8 cellular contexts compared by ENCODE assay signal in the genomic region with DNA sequence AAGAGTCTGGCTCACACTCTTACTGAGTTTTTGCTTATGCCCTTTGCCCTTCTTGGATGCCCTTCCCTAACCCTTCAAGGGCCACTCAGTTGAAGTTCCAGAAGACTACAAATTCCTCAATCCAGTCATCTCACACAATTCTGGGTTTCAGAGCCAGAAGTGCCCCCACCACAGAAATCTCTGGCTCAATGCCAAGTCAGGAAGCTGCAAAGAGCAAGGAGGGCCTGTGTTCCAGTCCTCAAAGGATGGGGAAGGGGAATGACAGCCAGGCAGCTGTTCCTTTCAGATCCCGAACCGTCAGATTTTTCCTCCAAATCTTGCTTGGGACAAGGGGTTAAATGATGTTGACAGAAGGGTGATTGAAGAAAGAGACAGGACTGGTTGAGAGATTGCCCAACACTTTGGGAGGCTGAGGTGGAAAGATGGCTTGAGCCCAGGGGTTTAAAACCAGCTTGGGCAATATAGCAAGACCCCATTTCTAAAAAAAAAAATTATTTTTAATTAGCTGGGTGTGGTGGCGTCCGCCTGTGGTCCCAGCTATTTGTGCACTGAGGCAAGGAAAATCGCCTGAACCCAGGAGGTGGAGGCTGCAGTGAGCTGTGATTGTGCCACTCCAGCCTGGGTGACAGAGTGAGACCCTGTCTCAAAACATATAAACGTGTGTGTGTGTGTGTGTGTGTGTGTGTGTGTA. TPM values are rescaled to one million over a fixed set of nuclear protein-coding genes. Genes with fewer than 3 reads are reported as not detected.
DNase-seq lines count a peak whose midpoint lies in the region; ATAC-seq and TF ChIP-seq lines count a peak whose summit lies in the region.

No MANE protein-coding gene starts in this region.

- H3K36me3 ChIP-seq in DND-41 (ENCODE audit: insufficient read depth, low read length) (peaks cover 14% of the 10 kb centered on the region; the same call in 1 of the 2 replicates), neural progenitor cell (no peaks in the 10 kb centered on the region), ovary (no peaks in the 10 kb centered on the region)

- TF ChIP-seq CTCF in DND-41 (IDR thresholded peaks at IDR 0.05; ENCODE audit: borderline replicate concordance, extremely low read depth, low read length, poor library complexity, severe bottlenecking) (no peak), neural progenitor cell (IDR thresholded peaks at IDR 0.05) (no peak), ovary (IDR thresholded peaks at IDR 0.05) (no peak)

- H3K79me2 ChIP-seq in DND-41 (ENCODE audit: insufficient read depth, low read length) (peaks cover 6% of the 10 kb centered on the region; the same call in 1 of the 2 replicates), neural progenitor cell (ENCODE audit: low read depth) (no peaks in the 10 kb centered on the region)

- H3K4me3 Mint-ChIP-seq in IgD-negative memory B cell (peak overlapping the region; percentile 82 to 93 (median 88)), neural progenitor cell (peak overlapping the region; percentile 76)

- peaks cover 34% of the 10 kb centered on the region for H3F3A ChIP-seq in neural progenitor cell (ENCODE audit: low read depth)

- no peaks in the 10 kb centered on the region for H4K20me1 ChIP-seq in DND-41 (ENCODE audit: insufficient read depth, low read length)
- no peaks in the 10 kb centered on the region for H4K20me1 ChIP-seq in neural progenitor cell (ENCODE audit: low read depth)

- H3K27ac Mint-ChIP-seq in IgD-negative memory B cell (peak overlapping the region in 2 of 3 donors; percentile 12 to 86), neural progenitor cell (peak overlapping the region; percentile 81)

- ATAC-seq in DND-41 (ENCODE audit: insufficient read depth, low read depth) (0 out of 3 replicates have a peak, but pooled peaks have one; percentile 4), HG02938 (IDR thresholded peaks at IDR 0.05; ENCODE audit: unreplicated experiment) (no peak), HG03354 (IDR thresholded peaks at IDR 0.05; ENCODE audit: poor library complexity, severe bottlenecking, unreplicated experiment) (no peak)

- DNase-seq in DND-41, result no peak
- DNase-seq in neural progenitor cell (ENCODE audit: low spot score), result no peak
- DNase-seq in ovary, result no peak
- no peak for DNase-seq in H4 (ENCODE audit: low spot score)

- no peak for TF ChIP-seq POLR2A in ovary (IDR thresholded peaks at IDR 0.05)

- H3K36me3 Mint-ChIP-seq in IgD-negative memory B cell, result peaks cover 3% of the 10 kb centered on the region
- peaks cover 9% of the 10 kb centered on the region for H3K36me3 Mint-ChIP-seq in neural progenitor cell

- H3K9me3 ChIP-seq in DND-41 (ENCODE audit: insufficient read depth, low read length, severe bottlenecking) (no peaks in the 10 kb centered on the region), neural progenitor cell (ENCODE audit: low read depth) (no peaks in the 10 kb centered on the region), ovary (no peaks in the 10 kb centered on the region)

- H3K4me2 ChIP-seq in DND-41 (ENCODE audit: insufficient read depth, low read length) (peak overlapping the region; percentile 87), neural progenitor cell (peak overlapping the region; percentile 50)

- TF ChIP-seq EP300 in ovary (IDR thresholded peaks at IDR 0.05), result no peak

- H3K4me3 ChIP-seq in DND-41 (ENCODE audit: low read depth in 1 of 2, low read length in 2 of 2), result peak overlapping the region in 1 of 2 experiments; percentile 63; a peak in 2 of 4 replicates
- no peak overlapping the region for H3K4me3 ChIP-seq in neural progenitor cell
- H3K4me3 ChIP-seq in ovary, result no peak overlapping the region

- peak overlapping the region; percentile 94 for H2AFZ ChIP-seq in DND-41 (ENCODE audit: low read depth, low read length)
- no peak overlapping the region for H2AFZ ChIP-seq in neural progenitor cell (replicated peaks)

- WGBS in ovary, 3 donors, result 55 to 61% (median 59%) methylated on average over 6 of the region's 6 CpGs

- H3K27me3 ChIP-seq in DND-41 (ENCODE audit: insufficient read depth, low read length, poor library complexity), result no peaks in the 10 kb centered on the region
- H3K27me3 ChIP-seq in neural progenitor cell, result no peaks in the 10 kb centered on the region
- no peaks in the 10 kb centered on the region for H3K27me3 ChIP-seq in ovary

- H3K27ac ChIP-seq in DND-41 (ENCODE audit: low read length), result peak overlapping the region; percentile 53; the same call in 1 of the 2 replicates
- H3K27ac ChIP-seq in cingulate gyrus (ENCODE audit: low read depth, low read length), result peak overlapping the region; percentile 54
- no peak overlapping the region for H3K27ac ChIP-seq in neural progenitor cell
- H3K27ac ChIP-seq in ovary, result no peak overlapping the region

- H3K4me1 ChIP-seq in DND-41 (ENCODE audit: insufficient read depth, low read length), result peaks cover 29% of the 10 kb centered on the region
- H3K4me1 ChIP-seq in neural progenitor cell, result peaks cover 29% of the 10 kb centered on the region
- peaks cover 4% of the 10 kb centered on the region for H3K4me1 ChIP-seq in ovary (ENCODE audit: insufficient read depth)

- H3K9ac ChIP-seq in DND-41 (ENCODE audit: low read depth, low read length) (peak overlapping the region; percentile 55), neural progenitor cell (no peak overlapping the region)

- H3K27me3 Mint-ChIP-seq in IgD-negative memory B cell (peaks cover 4% of the 10 kb centered on the region), neural progenitor cell (ENCODE audit: insufficient read depth, low read depth) (peaks cover 8% of the 10 kb centered on the region)

- intact Hi-C loops in ovary (cut with DNase I), result no loop called here

- H3K9me3 Mint-ChIP-seq in IgD-negative memory B cell (no peaks in the 10 kb centered on the region), neural progenitor cell (no peaks in the 10 kb centered on the region)

- H3K4me1 Mint-ChIP-seq in IgD-negative memory B cell, result peaks cover 6 to 9% (median 6%) of the 10 kb centered on the region in 3 donors
- peaks cover 38% of the 10 kb centered on the region for H3K4me1 Mint-ChIP-seq in neural progenitor cell

RNA-seq across cellular contexts. Expression of gene HPDL, which starts 0.7 kb away (rescaled TPM):
- polyA plus RNA-seq in IgD-negative memory B cell, result 1.3 TPM
- total RNA-seq in neural progenitor cell (ENCODE audit: low replicate concordance), result 0.64 and 2.4 TPM in 2 replicates
- 1 to 10 TPM in 5 of 7 donors, under 1 TPM in 1, not detected in 1; 0.80 to 2.0 (median 1.4) TPM for total RNA-seq in ovary
- under 1 TPM; 0.12 to 0.62 TPM for polyA plus RNA-seq in ovary
- not detected in 2 replicates for total RNA-seq in H4 (2014; rRNA removed; shearing (Covaris generic))

RNA-seq across cellular contexts. Expression of gene TOE1, which starts 14.0 kb away (rescaled TPM):
- polyA plus RNA-seq in IgD-negative memory B cell (18.6 TPM), ovary (10 to 100 TPM; 10.7 to 13.5 TPM)
- total RNA-seq in neural progenitor cell (ENCODE audit: low replicate concordance) (6.1 and 10.7 TPM in 2 replicates), ovary (10 to 100 TPM in 3 of 7 donors, 1 to 10 TPM in 4; 6.7 to 16.3 (median 9.0) TPM)
- 37.1 and 42.0 TPM in 2 replicates for total RNA-seq in H4 (2014; rRNA removed; shearing (Covaris generic))

RNA-seq across cellular contexts. Expression of gene MUTYH, which starts 14.3 kb away (rescaled TPM):
- polyA plus RNA-seq in IgD-negative memory B cell, result 21.1 TPM
- 48.2 and 89.7 TPM in 2 replicates for total RNA-seq in neural progenitor cell (ENCODE audit: low replicate concordance)
- total RNA-seq in ovary, result 10 to 100 TPM; 23.0 to 38.8 (median 27.4) TPM
- polyA plus RNA-seq in ovary, result 10 to 100 TPM; 10.6 to 25.3 TPM
- 11.3 TPM in 2 replicates for total RNA-seq in H4 (2014; rRNA removed; shearing (Covaris generic))

Comparison
In these comparisons a context has a peak if more than half of its experiments do, and no peak if none do; other contexts are left out.
1. H3K27ac ChIP-seq: peak in DND-41 (single experiment) and cingulate gyrus (single experiment); none in neural progenitor cell (single experiment) and ovary (0 of 2).